In the genomic region with DNA sequence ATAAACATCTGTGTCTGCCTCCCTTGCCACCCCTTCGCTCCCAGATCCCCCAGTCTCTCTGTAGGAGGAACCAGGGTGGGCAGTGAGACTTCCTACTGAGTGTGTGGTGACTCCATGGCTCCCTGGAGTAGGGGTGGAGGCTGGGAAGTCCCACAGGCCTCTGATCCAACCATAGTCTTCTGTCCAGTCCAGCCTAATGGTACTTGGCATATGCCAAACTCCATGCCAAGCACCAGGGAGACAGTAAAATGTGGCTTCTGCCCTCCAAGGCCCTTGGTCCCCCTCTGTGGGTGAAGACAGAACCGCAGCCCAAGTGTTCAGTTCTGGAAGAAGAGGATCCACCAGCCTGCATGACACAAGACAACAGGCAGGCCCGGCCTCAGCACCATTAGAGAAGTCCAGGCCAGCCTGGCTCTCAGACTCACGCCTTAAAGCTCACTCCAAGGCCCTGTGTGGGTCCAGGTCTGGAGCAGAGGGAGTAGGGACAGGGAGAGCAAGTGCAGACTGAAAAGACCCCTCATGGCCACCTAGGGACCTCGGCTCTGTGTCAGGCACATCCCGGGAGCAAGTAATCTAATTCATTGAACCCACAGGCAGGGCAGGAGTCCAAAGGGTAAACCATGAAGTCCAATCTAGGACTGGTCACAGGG, we compare ENCODE assay signal across 1 cellular context.
TF ChIP-seq lines count a peak whose summit lies in the region.

No MANE protein-coding gene starts in this region.

TF ChIP-seq in K562, 482 proteins besides CTCF, POLR2A, EP300 and RAD21 (continued from another document):
- TF ChIP-seq, protein P1, sequence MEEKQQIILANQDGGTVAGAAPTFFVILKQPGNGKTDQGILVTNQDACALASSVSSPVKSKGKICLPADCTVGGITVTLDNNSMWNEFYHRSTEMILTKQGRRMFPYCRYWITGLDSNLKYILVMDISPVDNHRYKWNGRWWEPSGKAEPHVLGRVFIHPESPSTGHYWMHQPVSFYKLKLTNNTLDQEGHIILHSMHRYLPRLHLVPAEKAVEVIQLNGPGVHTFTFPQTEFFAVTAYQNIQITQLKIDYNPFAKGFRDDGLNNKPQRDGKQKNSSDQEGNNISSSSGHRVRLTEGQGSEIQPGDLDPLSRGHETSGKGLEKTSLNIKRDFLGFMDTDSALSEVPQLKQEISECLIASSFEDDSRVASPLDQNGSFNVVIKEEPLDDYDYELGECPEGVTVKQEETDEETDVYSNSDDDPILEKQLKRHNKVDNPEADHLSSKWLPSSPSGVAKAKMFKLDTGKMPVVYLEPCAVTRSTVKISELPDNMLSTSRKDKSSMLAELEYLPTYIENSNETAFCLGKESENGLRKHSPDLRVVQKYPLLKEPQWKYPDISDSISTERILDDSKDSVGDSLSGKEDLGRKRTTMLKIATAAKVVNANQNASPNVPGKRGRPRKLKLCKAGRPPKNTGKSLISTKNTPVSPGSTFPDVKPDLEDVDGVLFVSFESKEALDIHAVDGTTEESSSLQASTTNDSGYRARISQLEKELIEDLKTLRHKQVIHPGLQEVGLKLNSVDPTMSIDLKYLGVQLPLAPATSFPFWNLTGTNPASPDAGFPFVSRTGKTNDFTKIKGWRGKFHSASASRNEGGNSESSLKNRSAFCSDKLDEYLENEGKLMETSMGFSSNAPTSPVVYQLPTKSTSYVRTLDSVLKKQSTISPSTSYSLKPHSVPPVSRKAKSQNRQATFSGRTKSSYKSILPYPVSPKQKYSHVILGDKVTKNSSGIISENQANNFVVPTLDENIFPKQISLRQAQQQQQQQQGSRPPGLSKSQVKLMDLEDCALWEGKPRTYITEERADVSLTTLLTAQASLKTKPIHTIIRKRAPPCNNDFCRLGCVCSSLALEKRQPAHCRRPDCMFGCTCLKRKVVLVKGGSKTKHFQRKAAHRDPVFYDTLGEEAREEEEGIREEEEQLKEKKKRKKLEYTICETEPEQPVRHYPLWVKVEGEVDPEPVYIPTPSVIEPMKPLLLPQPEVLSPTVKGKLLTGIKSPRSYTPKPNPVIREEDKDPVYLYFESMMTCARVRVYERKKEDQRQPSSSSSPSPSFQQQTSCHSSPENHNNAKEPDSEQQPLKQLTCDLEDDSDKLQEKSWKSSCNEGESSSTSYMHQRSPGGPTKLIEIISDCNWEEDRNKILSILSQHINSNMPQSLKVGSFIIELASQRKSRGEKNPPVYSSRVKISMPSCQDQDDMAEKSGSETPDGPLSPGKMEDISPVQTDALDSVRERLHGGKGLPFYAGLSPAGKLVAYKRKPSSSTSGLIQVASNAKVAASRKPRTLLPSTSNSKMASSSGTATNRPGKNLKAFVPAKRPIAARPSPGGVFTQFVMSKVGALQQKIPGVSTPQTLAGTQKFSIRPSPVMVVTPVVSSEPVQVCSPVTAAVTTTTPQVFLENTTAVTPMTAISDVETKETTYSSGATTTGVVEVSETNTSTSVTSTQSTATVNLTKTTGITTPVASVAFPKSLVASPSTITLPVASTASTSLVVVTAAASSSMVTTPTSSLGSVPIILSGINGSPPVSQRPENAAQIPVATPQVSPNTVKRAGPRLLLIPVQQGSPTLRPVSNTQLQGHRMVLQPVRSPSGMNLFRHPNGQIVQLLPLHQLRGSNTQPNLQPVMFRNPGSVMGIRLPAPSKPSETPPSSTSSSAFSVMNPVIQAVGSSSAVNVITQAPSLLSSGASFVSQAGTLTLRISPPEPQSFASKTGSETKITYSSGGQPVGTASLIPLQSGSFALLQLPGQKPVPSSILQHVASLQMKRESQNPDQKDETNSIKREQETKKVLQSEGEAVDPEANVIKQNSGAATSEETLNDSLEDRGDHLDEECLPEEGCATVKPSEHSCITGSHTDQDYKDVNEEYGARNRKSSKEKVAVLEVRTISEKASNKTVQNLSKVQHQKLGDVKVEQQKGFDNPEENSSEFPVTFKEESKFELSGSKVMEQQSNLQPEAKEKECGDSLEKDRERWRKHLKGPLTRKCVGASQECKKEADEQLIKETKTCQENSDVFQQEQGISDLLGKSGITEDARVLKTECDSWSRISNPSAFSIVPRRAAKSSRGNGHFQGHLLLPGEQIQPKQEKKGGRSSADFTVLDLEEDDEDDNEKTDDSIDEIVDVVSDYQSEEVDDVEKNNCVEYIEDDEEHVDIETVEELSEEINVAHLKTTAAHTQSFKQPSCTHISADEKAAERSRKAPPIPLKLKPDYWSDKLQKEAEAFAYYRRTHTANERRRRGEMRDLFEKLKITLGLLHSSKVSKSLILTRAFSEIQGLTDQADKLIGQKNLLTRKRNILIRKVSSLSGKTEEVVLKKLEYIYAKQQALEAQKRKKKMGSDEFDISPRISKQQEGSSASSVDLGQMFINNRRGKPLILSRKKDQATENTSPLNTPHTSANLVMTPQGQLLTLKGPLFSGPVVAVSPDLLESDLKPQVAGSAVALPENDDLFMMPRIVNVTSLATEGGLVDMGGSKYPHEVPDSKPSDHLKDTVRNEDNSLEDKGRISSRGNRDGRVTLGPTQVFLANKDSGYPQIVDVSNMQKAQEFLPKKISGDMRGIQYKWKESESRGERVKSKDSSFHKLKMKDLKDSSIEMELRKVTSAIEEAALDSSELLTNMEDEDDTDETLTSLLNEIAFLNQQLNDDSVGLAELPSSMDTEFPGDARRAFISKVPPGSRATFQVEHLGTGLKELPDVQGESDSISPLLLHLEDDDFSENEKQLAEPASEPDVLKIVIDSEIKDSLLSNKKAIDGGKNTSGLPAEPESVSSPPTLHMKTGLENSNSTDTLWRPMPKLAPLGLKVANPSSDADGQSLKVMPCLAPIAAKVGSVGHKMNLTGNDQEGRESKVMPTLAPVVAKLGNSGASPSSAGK (IDR thresholded peaks at IDR 0.05): no peak
- TF ChIP-seq, protein P2, sequence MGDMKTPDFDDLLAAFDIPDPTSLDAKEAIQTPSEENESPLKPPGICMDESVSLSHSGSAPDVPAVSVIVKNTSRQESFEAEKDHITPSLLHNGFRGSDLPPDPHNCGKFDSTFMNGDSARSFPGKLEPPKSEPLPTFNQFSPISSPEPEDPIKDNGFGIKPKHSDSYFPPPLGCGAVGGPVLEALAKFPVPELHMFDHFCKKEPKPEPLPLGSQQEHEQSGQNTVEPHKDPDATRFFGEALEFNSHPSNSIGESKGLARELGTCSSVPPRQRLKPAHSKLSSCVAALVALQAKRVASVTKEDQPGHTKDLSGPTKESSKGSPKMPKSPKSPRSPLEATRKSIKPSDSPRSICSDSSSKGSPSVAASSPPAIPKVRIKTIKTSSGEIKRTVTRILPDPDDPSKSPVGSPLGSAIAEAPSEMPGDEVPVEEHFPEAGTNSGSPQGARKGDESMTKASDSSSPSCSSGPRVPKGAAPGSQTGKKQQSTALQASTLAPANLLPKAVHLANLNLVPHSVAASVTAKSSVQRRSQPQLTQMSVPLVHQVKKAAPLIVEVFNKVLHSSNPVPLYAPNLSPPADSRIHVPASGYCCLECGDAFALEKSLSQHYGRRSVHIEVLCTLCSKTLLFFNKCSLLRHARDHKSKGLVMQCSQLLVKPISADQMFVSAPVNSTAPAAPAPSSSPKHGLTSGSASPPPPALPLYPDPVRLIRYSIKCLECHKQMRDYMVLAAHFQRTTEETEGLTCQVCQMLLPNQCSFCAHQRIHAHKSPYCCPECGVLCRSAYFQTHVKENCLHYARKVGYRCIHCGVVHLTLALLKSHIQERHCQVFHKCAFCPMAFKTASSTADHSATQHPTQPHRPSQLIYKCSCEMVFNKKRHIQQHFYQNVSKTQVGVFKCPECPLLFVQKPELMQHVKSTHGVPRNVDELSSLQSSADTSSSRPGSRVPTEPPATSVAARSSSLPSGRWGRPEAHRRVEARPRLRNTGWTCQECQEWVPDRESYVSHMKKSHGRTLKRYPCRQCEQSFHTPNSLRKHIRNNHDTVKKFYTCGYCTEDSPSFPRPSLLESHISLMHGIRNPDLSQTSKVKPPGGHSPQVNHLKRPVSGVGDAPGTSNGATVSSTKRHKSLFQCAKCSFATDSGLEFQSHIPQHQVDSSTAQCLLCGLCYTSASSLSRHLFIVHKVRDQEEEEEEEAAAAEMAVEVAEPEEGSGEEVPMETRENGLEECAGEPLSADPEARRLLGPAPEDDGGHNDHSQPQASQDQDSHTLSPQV (IDR thresholded peaks at IDR 0.05): 0 out of 2 replicates have a peak, but pooled peaks have one; percentile 37
- no peak for TF ChIP-seq CLOCK (CRISPR knock-in tag; IDR thresholded peaks at IDR 0.05; ENCODE audit: borderline replicate concordance)
